Comparison of ENCODE assay signal across 10 cellular contexts in the genomic region with DNA sequence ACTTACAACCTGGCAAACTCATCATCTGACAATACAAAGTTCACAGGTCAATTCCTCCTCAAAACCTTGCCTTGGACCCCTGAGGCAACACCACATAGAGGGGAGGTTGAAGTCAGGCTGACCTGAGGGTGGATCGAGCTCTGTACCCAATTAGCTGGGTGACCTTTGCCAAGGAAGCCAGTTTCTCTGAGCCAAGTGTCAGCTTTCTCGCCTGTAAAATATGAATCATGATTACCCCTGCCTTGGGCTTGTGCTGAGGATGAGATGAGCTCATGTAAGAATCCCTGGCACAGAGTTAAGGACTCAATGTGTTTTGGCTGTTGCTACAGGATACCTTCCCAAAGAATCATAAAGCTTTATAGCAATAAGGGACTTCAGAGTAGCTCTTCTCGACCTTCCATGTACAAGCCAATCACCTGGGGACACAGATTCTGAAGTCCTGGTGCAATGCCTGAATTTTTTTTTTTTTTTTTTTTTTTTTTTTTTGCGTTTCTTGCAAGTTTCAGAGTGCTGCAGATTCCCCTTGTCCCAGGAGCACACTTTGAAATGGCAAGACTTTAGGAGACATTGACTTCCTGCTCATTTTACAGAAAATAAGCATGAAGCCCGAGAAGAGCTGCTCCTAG. TPM values are rescaled to one million over a fixed set of nuclear protein-coding genes. Genes with fewer than 3 reads are reported as not detected.
A peak's percentile ranks its signal among the peaks of the same experiment; 100 is the strongest.
DNase-seq lines count a peak whose midpoint lies in the region; ATAC-seq and TF ChIP-seq lines count a peak whose summit lies in the region.
"Had no signal": no experiment of that assay in that cellular context is flagged by ENCODE, and none has a peak within 500 bp of the region (broad histone marks: within the 10 kb centered on the region; RNA-seq: fewer than 3 reads in every experiment).

No MANE protein-coding gene starts in this region.

- in situ Hi-C loops in HAP-1 (cut with MboI; ENCODE audit: low sequenced_read_pairs): no loop called here

- no peaks in the 10 kb centered on the region for H3K4me1 ChIP-seq in mucosa of descending colon (ENCODE audit: low read depth)
- H3K4me1 ChIP-seq in HAP-1: no peaks in the 10 kb centered on the region

- H3K4me3 ChIP-seq in coronary artery (no peak overlapping the region), mucosa of descending colon (no peak overlapping the region), HAP-1 (no peak overlapping the region)

- H3K27ac ChIP-seq in coronary artery: no peak overlapping the region

- H3K9me3 ChIP-seq in mucosa of descending colon (no peaks in the 10 kb centered on the region), HAP-1 (no peaks in the 10 kb centered on the region)

- H3K36me3 ChIP-seq in mucosa of descending colon (ENCODE audit: low read depth) (no peaks in the 10 kb centered on the region), HAP-1 (replicated peaks) (no peaks in the 10 kb centered on the region)

- peak; percentile 71 for DNase-seq in AG20443 (ENCODE audit: low spot score)
- DNase-seq in NCI-H2196 treated with DMSO at 0.1 percent for 48 hours (lab: John Stamatoyannopoulos, UW; ENCODE audit: unreplicated experiment): peak; percentile 4
- DNase-seq in coronary artery (ENCODE audit: low spot score): peak; percentile 67
- DNase-seq in mucosa of descending colon: no peak
- no peak for DNase-seq in stimulated activated naive CD4-positive, alpha-beta T cell (lab: John Stamatoyannopoulos, UW)
- no peak for DNase-seq in effector CD4-positive, alpha-beta T cell
- no peak for DNase-seq in pons (ENCODE audit: low spot score)
- DNase-seq in HAP-1 (ENCODE audit: low spot score in 2 of 2): no peak
- DNase-seq: right cardiac atrium, SIG-M5 had no signal

- intact Hi-C loops in mucosa of descending colon (cut with DNase I, micrococcal nuclease): no loop called here

- peak; percentile 71 for ATAC-seq in mucosa of descending colon
- ATAC-seq: right cardiac atrium had no signal

- peaks cover 17% of the 10 kb centered on the region for H3K27me3 ChIP-seq in HAP-1 (ENCODE audit: low read depth)

- TF ChIP-seq CTCF in coronary artery (IDR thresholded peaks at IDR 0.05): no peak
- TF ChIP-seq CTCF in mucosa of descending colon (IDR thresholded peaks at IDR 0.05): no peak

RNA-seq across cellular contexts. Expression of a gene that starts 43.5 kb away (rescaled TPM):
- 10 to 100 TPM; 39.2 to 54.0 (median 40.0) TPM for total RNA-seq in mucosa of descending colon

Comparison
In these comparisons a context has a peak if more than half of its experiments do, and no peak if none do; other contexts are left out.
1. DNase-seq: peak in AG20443 (single experiment), NCI-H2196 treated with DMSO at 0.1 percent for 48 hours (single experiment) and coronary artery (single experiment); none in mucosa of descending colon (0 of 3), stimulated activated naive CD4-positive, alpha-beta T cell (0 of 6), effector CD4-positive, alpha-beta T cell (single experiment), pons (single experiment) and HAP-1 (0 of 2).